ENCODE assay signal across 8 cellular contexts in the genomic region with DNA sequence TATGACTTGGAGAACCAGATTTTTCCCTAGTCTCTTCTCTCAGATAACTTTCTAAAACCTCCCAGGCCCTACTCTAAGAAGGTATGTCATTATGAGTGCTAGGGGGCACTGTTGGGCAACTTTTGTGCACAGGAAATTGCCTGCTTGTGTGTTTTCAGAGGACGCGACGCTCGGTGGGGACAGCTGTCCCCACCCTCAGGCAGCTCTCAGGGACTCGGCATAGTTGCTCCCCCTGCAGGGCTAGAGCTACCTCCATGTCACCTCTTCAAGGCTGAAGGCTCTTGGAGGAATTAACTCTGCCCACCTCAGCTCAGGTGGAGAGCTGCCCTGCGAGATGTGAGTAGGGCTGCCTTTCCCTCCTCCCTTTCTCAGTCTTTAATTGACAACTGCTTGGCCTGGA. TPM values are rescaled to one million over a fixed set of nuclear protein-coding genes. Genes with fewer than 3 reads are reported as not detected.
A peak's percentile ranks its signal among the peaks of the same experiment; 100 is the strongest.
DNase-seq lines count a peak whose midpoint lies in the region; ATAC-seq and TF ChIP-seq lines count a peak whose summit lies in the region.

No MANE protein-coding gene starts in this region.

- 0 to 16% methylated on average over 3 to 6 of the region's 6 CpGs for whole genome bisulfite sequencing in upper lobe of left lung, 2 donors

- peak; percentile 12 for DNase-seq in NK-92 treated with Interleukin-12 subunit alpha and Interleukin-12 subunit beta, amount 100 ng/mL, for 24 hours (lab: John Stamatoyannopoulos, UW)
- DNase-seq in NK-92 (lab: John Stamatoyannopoulos, UW; ENCODE audit: unreplicated experiment), result no peak
- peak; percentile 69 for DNase-seq in NCI-H2171 treated with DMSO at 0.1 percent for 48 hours (lab: John Stamatoyannopoulos, UW)
- DNase-seq in UCSD-AML1 (lab: John Stamatoyannopoulos, UW; ENCODE audit: unreplicated experiment), result peak; percentile 80
- peak; percentile 24 for DNase-seq in dedifferentiated amniotic fluid mesenchymal stem cell (ENCODE audit: extremely low spot score)
- DNase-seq in myocyte (ENCODE audit: low read depth), result peak; percentile 71
- DNase-seq in upper lobe of left lung, result peak in 1 of 2 donors; percentile 48

- ATAC-seq in HG02938 (IDR thresholded peaks at IDR 0.05; ENCODE audit: unreplicated experiment) (peak; percentile 48), upper lobe of left lung (ENCODE audit: low FRiP score in 2 of 2) (no peak)

- no peak overlapping the region for H3K4me3 ChIP-seq in upper lobe of left lung

- no peak overlapping the region for H3K27ac ChIP-seq in upper lobe of left lung

- H3K36me3 ChIP-seq in upper lobe of left lung, result no peaks in the 10 kb centered on the region

- no peaks in the 10 kb centered on the region for H3K9me3 ChIP-seq in upper lobe of left lung

- peaks cover 0 to 4% (median 0%) of the 10 kb centered on the region in 4 donors for H3K27me3 ChIP-seq in upper lobe of left lung

- TF ChIP-seq POLR2A in upper lobe of left lung (IDR thresholded peaks at IDR 0.05), result no peak

- peak in 4 of 6 experiments; percentile 23 to 41 (median 36) for TF ChIP-seq CTCF in upper lobe of left lung (IDR thresholded peaks at IDR 0.05)

- peaks cover 17 to 34% (median 29%) of the 10 kb centered on the region in 4 donors for H3K4me1 ChIP-seq in upper lobe of left lung

- TF ChIP-seq EP300 in upper lobe of left lung (IDR thresholded peaks at IDR 0.05), result no peak

RNA-seq across cellular contexts. Expression of a gene that starts 10.2 kb away (rescaled TPM):
- total RNA-seq in myocyte, result not detected in 2 replicates
- not detected for polyA plus RNA-seq in myocyte (2012)
- under 1 TPM in 2 of 6 donors, not detected in 4; 0.23 to 0.24 TPM for total RNA-seq in upper lobe of left lung

RNA-seq across cellular contexts. Expression of a gene that starts 15.2 kb away (rescaled TPM):
- total RNA-seq in myocyte, result not detected in 2 replicates
- not detected for polyA plus RNA-seq in myocyte (2012)
- 1 to 10 TPM in 1 of 6 donors, under 1 TPM in 3, not detected in 2; 0.11 to 1.0 (median 0.27) TPM for total RNA-seq in upper lobe of left lung
